In the genomic region with DNA sequence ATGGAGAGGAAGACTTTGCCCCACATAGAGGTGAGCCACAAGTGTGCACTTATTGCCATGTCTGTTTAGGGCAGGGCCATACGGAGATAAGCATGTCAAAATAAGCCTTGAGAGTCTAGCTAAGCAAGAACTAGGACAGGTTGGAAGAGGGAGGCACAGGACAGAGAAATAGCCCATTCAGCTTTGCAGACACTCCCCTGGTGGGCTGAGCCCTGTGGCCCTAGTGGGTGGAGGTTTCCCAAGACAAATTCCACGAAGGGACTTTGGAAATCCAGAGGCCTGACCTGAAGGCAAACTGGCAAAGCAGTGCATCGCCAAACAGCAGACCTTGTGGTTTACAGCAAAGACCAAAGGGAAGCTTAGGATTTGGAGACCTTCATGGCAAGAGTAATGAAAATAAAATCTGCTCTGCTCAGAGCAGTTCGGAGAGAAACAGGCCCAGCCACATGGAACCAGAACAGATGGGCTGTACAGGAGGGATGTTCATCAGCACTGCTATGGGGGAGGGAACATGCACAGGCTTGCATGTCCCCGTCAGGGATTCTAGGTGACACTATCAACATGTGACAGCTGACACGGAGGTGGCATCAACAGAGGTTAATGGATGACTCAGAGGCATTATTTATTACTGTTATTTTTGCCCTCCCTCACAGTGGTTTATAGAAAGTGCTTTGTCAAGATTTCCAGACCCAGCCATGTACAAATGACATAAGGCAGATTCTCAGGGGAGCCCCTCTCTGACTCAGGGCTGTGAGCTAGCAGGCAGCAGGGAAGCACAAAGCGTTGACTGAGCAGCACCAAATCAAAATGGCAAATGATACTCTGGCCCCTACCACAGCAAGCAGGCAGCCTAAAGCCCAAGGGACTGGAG, we compare ENCODE assay signal across 8 cellular contexts.
DNase-seq lines count a peak whose midpoint lies in the region; ATAC-seq and TF ChIP-seq lines count a peak whose summit lies in the region.

No MANE protein-coding gene starts in this region.

- no peaks in the 10 kb centered on the region for H3K9me3 Mint-ChIP-seq in nephron progenitor cell

- no peak overlapping the region for H3K4me3 Mint-ChIP-seq in nephron progenitor cell

- no peaks in the 10 kb centered on the region for H3K36me3 Mint-ChIP-seq in nephron progenitor cell (ENCODE audit: low read depth)

- H3K27ac Mint-ChIP-seq in nephron progenitor cell: peak overlapping the region; percentile 95

- peaks cover 14% of the 10 kb centered on the region for H3K27me3 Mint-ChIP-seq in nephron progenitor cell (ENCODE audit: low read depth, poor library complexity)

- ATAC-seq in GM21576 (IDR thresholded peaks at IDR 0.05; ENCODE audit: unreplicated experiment): peak; percentile 74
- ATAC-seq in HG03575 (IDR thresholded peaks at IDR 0.05; ENCODE audit: extremely low read depth, insufficient number of reproducible peaks, low FRiP score, unreplicated experiment): peak; percentile 51

- H3K4me1 Mint-ChIP-seq in nephron progenitor cell: peaks cover 50% of the 10 kb centered on the region

- TF ChIP-seq CTCF in nephron progenitor cell (IDR thresholded peaks at IDR 0.05): no peak

- DNase-seq in NCI-H510A (lab: John Stamatoyannopoulos, UW) (peak; percentile 24), NCI-H510A treated with DMSO at 0.1 percent for 48 hours (lab: John Stamatoyannopoulos, UW) (no peak), cerebellar nuclear complex (lab: John Stamatoyannopoulos, UW) (peak; percentile 30 to 55), nephron progenitor cell (no peak), medulla oblongata (ENCODE audit: extremely low spot score) (no peak)
- no peak for DNase-seq in stimulated activated CD8-positive, alpha-beta memory T cell treated with anti-CD3 and anti-CD28 coated beads, Interleukin-4, amount 100 ng/mL, for 48 hours

Comparison
In these comparisons a context has a peak if more than half of its experiments do, and no peak if none do; other contexts are left out.
1. DNase-seq: peak in NCI-H510A (single experiment) and cerebellar nuclear complex (2 of 2); none in NCI-H510A treated with DMSO at 0.1 percent for 48 hours (single experiment), nephron progenitor cell (single experiment), stimulated activated CD8-positive, alpha-beta memory T cell treated with anti-CD3 and anti-CD28 coated beads, Interleukin-4, amount 100 ng/mL, for 48 hours (single experiment) and medulla oblongata (single experiment).